11 cellular contexts compared by ENCODE assay signal in the genomic region with DNA sequence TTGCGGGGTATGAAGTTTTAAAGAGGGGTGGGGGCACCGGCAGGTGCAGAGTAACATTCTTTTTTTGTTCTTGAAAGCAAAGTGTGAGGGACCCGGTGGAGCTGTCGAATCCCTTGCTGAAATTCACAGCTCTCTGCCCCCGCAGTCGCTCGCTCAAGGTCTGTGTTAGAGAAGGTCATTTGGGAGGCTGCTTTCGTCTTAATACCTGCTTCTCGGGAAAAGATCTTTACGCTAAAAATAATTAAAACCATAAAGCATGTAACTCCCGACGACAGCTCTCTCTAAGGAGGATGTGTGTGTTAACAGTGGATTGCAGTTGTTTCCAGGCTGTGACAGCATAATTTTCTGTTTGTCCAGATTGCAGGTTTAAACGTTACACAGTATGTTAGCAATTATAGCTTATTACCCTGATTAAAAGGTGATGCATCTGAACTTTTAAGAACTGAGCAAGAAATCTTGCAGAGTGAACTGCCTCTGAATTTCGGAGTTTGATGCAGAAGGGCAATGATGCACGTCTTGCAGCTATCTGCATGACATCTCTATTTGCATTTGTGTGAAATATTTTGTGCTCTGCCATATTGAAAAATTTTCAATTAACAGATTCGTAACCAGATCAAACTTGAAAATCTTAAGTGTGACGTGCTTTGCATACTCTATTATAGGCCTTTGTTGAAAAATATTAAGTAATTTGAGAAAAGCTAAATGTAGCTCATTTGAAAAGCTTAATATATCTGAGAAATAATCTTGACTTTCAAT. TPM values are rescaled to one million over a fixed set of nuclear protein-coding genes. Genes with fewer than 3 reads are reported as not detected.
DNase-seq lines count a peak whose midpoint lies in the region; ATAC-seq and TF ChIP-seq lines count a peak whose summit lies in the region.
"Had no signal": no experiment of that assay in that cellular context is flagged by ENCODE, and none has a peak within 500 bp of the region (broad histone marks: within the 10 kb centered on the region; RNA-seq: fewer than 3 reads in every experiment).

No MANE protein-coding gene starts in this region.

- no peak for TF ChIP-seq CTCF in Panc1 (IDR thresholded peaks at IDR 0.05)

- intact Hi-C loops in Panc1 (cut with micrococcal nuclease; ENCODE audit: unreplicated experiment) = no loop called here

- in situ Hi-C loops in Panc1 (cut with HindIII; ENCODE audit: low pct_unique_long_range_greater_than_20kb, low sequenced_read_pairs) = no loop called here

- no TSS peak for BruUV-seq in Panc1 (replicated peaks; lab: Mats Ljungman, UMichigan)

- H3K4me1 ChIP-seq in Panc1 (ENCODE audit: control insufficient read depth, insufficient read depth, low read length) = peaks cover 4% of the 10 kb centered on the region; the same call in 1 of the 2 replicates
- peaks cover 3 to 5% of the 10 kb centered on the region in 2 donors for H3K4me1 ChIP-seq in esophagus (ENCODE audit: control insufficient read depth in 2 of 2, insufficient read depth in 2 of 2, low read length in 1 of 2)

- POLR2A ChIA-PET in Panc1 (lab: Charles Lee) = no interaction called here

- H3K27me3 ChIP-seq in Panc1 (ENCODE audit: control insufficient read depth, insufficient read depth, low read length) (peaks cover 42% of the 10 kb centered on the region), esophagus (ENCODE audit: control insufficient read depth in 1 of 2, insufficient read depth in 2 of 2, low read length in 2 of 2) (peaks cover 0 to 5% of the 10 kb centered on the region in 2 donors)

- H3K27ac ChIP-seq in Panc1 (ENCODE audit: low read length) = no peak overlapping the region
- no peak overlapping the region for H3K27ac ChIP-seq in esophagus (ENCODE audit: low read depth in 2 of 2, low read length in 1 of 2)
- H3K27ac ChIP-seq: 22Rv1, neutrophil had no signal

- H3K4me3 ChIP-seq in Panc1 (ENCODE audit: low read depth in 2 of 2, low read length in 2 of 2) = peak overlapping the region; percentile 35 to 37
- H3K4me3 ChIP-seq in esophagus (ENCODE audit: low read depth in 1 of 2, low read length in 2 of 2) = peak overlapping the region; percentile 42 to 66

- peak; percentile 33 for ATAC-seq in Panc1
- no peak for ATAC-seq in HG03571 (IDR thresholded peaks at IDR 0.05; ENCODE audit: unreplicated experiment)

- no peaks in the 10 kb centered on the region for H3K9me3 ChIP-seq in Panc1 (ENCODE audit: control insufficient read depth, insufficient read depth, low read depth, low read length)
- no peaks in the 10 kb centered on the region for H3K9me3 ChIP-seq in esophagus (ENCODE audit: control insufficient read depth in 2 of 2, insufficient read depth in 1 of 2, low read depth in 1 of 2, low read length in 1 of 2)
- H3K9me3 ChIP-seq: neutrophil had no signal

- no peaks in the 10 kb centered on the region for H3K36me3 ChIP-seq in Panc1 (ENCODE audit: control insufficient read depth, insufficient read depth, low read length)
- H3K36me3 ChIP-seq in esophagus (ENCODE audit: control insufficient read depth in 2 of 2, insufficient read depth in 2 of 2, low read length in 1 of 2) = no peaks in the 10 kb centered on the region
- H3K36me3 ChIP-seq: neutrophil had no signal

- DNase-seq in DMS 273 (lab: John Stamatoyannopoulos, UW; ENCODE audit: unreplicated experiment) (peak; percentile 61), DMS 273 treated with DMSO at 0.1 percent for 48 hours (lab: John Stamatoyannopoulos, UW) (no peak), Panc1 (ENCODE audit: low read depth, low spot score) (no peak), putamen (ENCODE audit: low spot score) (peak; percentile 61), LoVo (ENCODE audit: low spot score) (no peak)
- no peak for DNase-seq in NK-92 treated with Interleukin-12 subunit alpha and Interleukin-12 subunit beta, amount 100 ng/mL, for 24 hours (lab: John Stamatoyannopoulos, UW)
- DNase-seq: NCI-H187 treated with DMSO at 0.1 percent for 48 hours had no signal

- CTCF ChIA-PET in Panc1 (lab: Charles Lee) = no interaction called here

- 32 to 33% methylated on average over 17 of the region's 17 CpGs for WGBS in esophagus, 2 donors

RNA-seq across cellular contexts. Expression of a gene that starts 1.0 kb away (rescaled TPM):
- 0.62 TPM for total RNA-seq in Panc1 (2021; ENCODE audit: unreplicated experiment)
- 0.55 TPM for polyA plus RNA-seq in Panc1 (2012; ENCODE audit: insufficient read length)
- polyA plus RNA-seq in esophagus = 1 to 10 TPM; 1.7 to 3.1 TPM

Comparison
In these comparisons a context has a peak if more than half of its experiments do, and no peak if none do; other contexts are left out.
1. DNase-seq: peak in DMS 273 (single experiment) and putamen (single experiment); none in DMS 273 treated with DMSO at 0.1 percent for 48 hours (single experiment), Panc1 (single experiment), NK-92 treated with Interleukin-12 subunit alpha and Interleukin-12 subunit beta, amount 100 ng/mL, for 24 hours (single experiment) and LoVo (single experiment).